21 cellular contexts compared by ENCODE assay signal in genomic region chrX:150372280-150372679, GRCh38. TPM values are rescaled to one million over a fixed set of nuclear protein-coding genes. Genes with fewer than 3 reads are reported as not detected.
DNase-seq lines count a peak whose midpoint lies in the region; ATAC-seq, FAIRE-seq and TF ChIP-seq lines count a peak whose summit lies in the region.
"Had no signal": no experiment of that assay in that cellular context is flagged by ENCODE, and none has a peak within 500 bp of the region (broad histone marks: within the 10 kb centered on the region; RNA-seq: fewer than 3 reads in every experiment).

No MANE protein-coding gene starts in this region.

- H3K27me3 ChIP-seq in keratinocyte (ENCODE audit: control insufficient read depth, extremely low read depth, insufficient read depth, low read length) (no peaks in the 10 kb centered on the region), gastrocnemius medialis (no peaks in the 10 kb centered on the region)
- H3K27me3 ChIP-seq: esophagus muscularis mucosa, upper lobe of right lung had no signal

- ATAC-seq in gastrocnemius medialis, result peak; percentile 80 to 87
- ATAC-seq in HG02588 (IDR thresholded peaks at IDR 0.05; ENCODE audit: unreplicated experiment), result no peak
- ATAC-seq: GM23338; stimulated activated naive CD8-positive, alpha-beta T cell treated with anti-CD3 and anti-CD28 coated beads, Interleukin-15, amount 100 ng/mL, for 72 hours; upper lobe of right lung had no signal

- intact Hi-C loops in gastrocnemius medialis (cut with DNase I; ENCODE audit: low total_unique reads), result no loop called here

- H4K20me1 ChIP-seq in keratinocyte (ENCODE audit: control insufficient read depth, extremely low read depth, insufficient read depth, low read length), result no peaks in the 10 kb centered on the region

- no peak overlapping the region for H2AFZ ChIP-seq in keratinocyte (ENCODE audit: control insufficient read depth, low read length)
- H2AFZ ChIP-seq: GM23338 had no signal

- H3K9me3 ChIP-seq in keratinocyte (ENCODE audit: control insufficient read depth, low read depth, low read length) (no peaks in the 10 kb centered on the region), gastrocnemius medialis (no peaks in the 10 kb centered on the region)
- H3K9me3 ChIP-seq: esophagus muscularis mucosa, upper lobe of right lung had no signal

- FAIRE-seq in keratinocyte (lab: Jason Lieb, UNC), result no peak

- in situ Hi-C loops in gastrocnemius medialis (cut with MboI; ENCODE audit: low sequenced_read_pairs in 4 of 4), result loop anchor here in 2 of 4 donors (25.0 kb wide), 1 partner anchor 410 kb away; no protein-coding TSS in a partner anchor

- peak overlapping the region; percentile 27 for H3K4me2 ChIP-seq in keratinocyte (ENCODE audit: control insufficient read depth, extremely low read depth, insufficient read depth, low read depth, low read length)
- H3K4me2 ChIP-seq: GM23338 had no signal

- H3K9me1 ChIP-seq in keratinocyte (ENCODE audit: control insufficient read depth, extremely low read depth, insufficient read depth, low read length), result no peaks in the 10 kb centered on the region

- no peak for TF ChIP-seq CTCF in keratinocyte (optimal IDR thresholded peaks at IDR 0.05 in 1 of 3, IDR thresholded peaks at IDR 0.05 in 1 of 3, conservative IDR thresholded peaks at IDR 0.05 in 1 of 3; ENCODE audit: extremely low read depth in 1 of 3, insufficient read depth in 2 of 3, low read length in 3 of 3)
- TF ChIP-seq CTCF in gastrocnemius medialis (IDR thresholded peaks at IDR 0.05 in 4 of 5, conservative IDR thresholded peaks at IDR 0.05 in 1 of 5), result no peak

- H3K27ac ChIP-seq in keratinocyte (ENCODE audit: control insufficient read depth, insufficient read depth, low read length), result no peak overlapping the region
- peak overlapping the region; percentile 41 to 73 (median 66) for H3K27ac ChIP-seq in gastrocnemius medialis
- H3K27ac ChIP-seq: upper lobe of right lung had no signal

- dilution Hi-C loops in keratinocyte (cut with MboI; ENCODE audit: extremely low pct_ligation_motif_present, low sequenced_read_pairs), result no loop called here

- no peak overlapping the region for H3K9ac ChIP-seq in keratinocyte (ENCODE audit: control insufficient read depth, extremely low read depth, insufficient read depth, low read length)

- TF ChIP-seq POLR2A in gastrocnemius medialis (IDR thresholded peaks at IDR 0.05), result no peak

- no peaks in the 10 kb centered on the region for H3K36me3 ChIP-seq in keratinocyte (ENCODE audit: control insufficient read depth in 2 of 2, extremely low read depth in 1 of 2, insufficient read depth in 2 of 2, low read length in 2 of 2)
- H3K36me3 ChIP-seq in gastrocnemius medialis, result no peaks in the 10 kb centered on the region
- H3K36me3 ChIP-seq: esophagus muscularis mucosa, upper lobe of right lung had no signal

- H3K4me1 ChIP-seq in keratinocyte (ENCODE audit: control insufficient read depth, extremely low read depth, insufficient read depth, low read length), result peaks cover 6% of the 10 kb centered on the region
- no peaks in the 10 kb centered on the region for H3K4me1 ChIP-seq in gastrocnemius medialis
- H3K4me1 ChIP-seq: upper lobe of right lung had no signal

- peak; percentile 37 for DNase-seq in COLO829 (ENCODE audit: low spot score)
- DNase-seq in cerebellum (ENCODE audit: low spot score), result peak; percentile 2
- no peak for DNase-seq in keratinocyte (ENCODE audit: low read depth, low spot score)
- DNase-seq in gastrocnemius medialis, result peak in 1 of 2 donors; percentile 25
- DNase-seq in NCI-H2029 (lab: John Stamatoyannopoulos, UW), result no peak
- DNase-seq in SIG-M5 treated with dmso at 0.1 percent for 504 hours (lab: John Stamatoyannopoulos, UW; ENCODE audit: unreplicated experiment), result no peak
- no peak for DNase-seq in 8988T
- DNase-seq: activated CD4-positive, CD25-positive, alpha-beta regulatory T cell treated with anti-CD3 and anti-CD28 coated beads, Interleukin-2, amount 50 U/mL, for 72 hours; activated naive CD4-positive, alpha-beta T cell treated with anti-CD3 and anti-CD28 coated beads for 36 hours; activated T-cell treated with anti-CD3 and anti-CD28 coated beads, Interleukin-2, amount 50 U/mL, for 24 hours; central memory CD4-positive, alpha-beta T cell; effector CD8-positive, alpha-beta T cell; NCI-H1092; NCI-H187 treated with DMSO at 0.1 percent for 48 hours; NCI-H226; NCI-H82; stimulated activated naive CD8-positive, alpha-beta T cell treated with anti-CD3 and anti-CD28 coated beads, Interleukin-15, amount 100 ng/mL, for 72 hours; upper lobe of right lung had no signal

- no peaks in the 10 kb centered on the region for H3K79me2 ChIP-seq in keratinocyte (ENCODE audit: control insufficient read depth, insufficient read depth, low read length)

- no peak overlapping the region for H3K4me3 ChIP-seq in keratinocyte (ENCODE audit: control insufficient read depth in 2 of 3, extremely low read depth in 1 of 3, insufficient read depth in 2 of 3, low read depth in 1 of 3, low read length in 3 of 3)
- peak overlapping the region in 1 of 4 donors; percentile 3 for H3K4me3 ChIP-seq in gastrocnemius medialis
- H3K4me3 ChIP-seq: esophagus muscularis mucosa, GM23338, upper lobe of right lung had no signal

RNA-seq across cellular contexts. Expression of gene MAMLD1, which starts 9.2 kb away (rescaled TPM):
- total RNA-seq in cerebellum (5.3 TPM), gastrocnemius medialis (1 to 10 TPM; 1.2 to 2.0 (median 1.6) TPM)
- 0.42 to 1.2 TPM (median 0.98 TPM) in 3 replicates for polyA plus RNA-seq in keratinocyte
- polyA plus RNA-seq in keratinocyte (2011; ENCODE audit: low read depth), result 0.15 TPM
- polyA plus RNA-seq in keratinocyte (2011; cell fraction: cytosol; rRNA removed), result 0.82 and 0.84 TPM in 2 replicates
- polyA plus RNA-seq in keratinocyte (2011; cell fraction: nucleus; rRNA removed), result 2.4 and 3.3 TPM in 2 replicates
- polyA plus RNA-seq in keratinocyte (2012; ENCODE audit: low replicate concordance), result 0.48 and 1.4 TPM in 2 replicates
- polyA minus RNA-seq in keratinocyte, result 0.56 to 3.7 TPM (median 1.7 TPM) in 3 replicates
- 1.3 TPM for polyA minus RNA-seq in keratinocyte (2011; cell fraction: cytosol; rRNA and poly(A)+ RNA removed)
- 0.95 and 1.5 TPM in 2 replicates for polyA minus RNA-seq in keratinocyte (2011; cell fraction: nucleus; rRNA and poly(A)+ RNA removed)

Comparison
In these comparisons a context has a peak if more than half of its experiments do, and no peak if none do; other contexts are left out.
1. DNase-seq: peak in COLO829 (single experiment) and cerebellum (single experiment); none in keratinocyte (single experiment), NCI-H2029 (single experiment), SIG-M5 treated with dmso at 0.1 percent for 504 hours (single experiment) and 8988T (single experiment).